In genomic region chr4:22030321-22030720, GRCh38 we compare ENCODE assay signal across 18 cellular contexts.
DNase-seq lines count a peak whose midpoint lies in the region; ATAC-seq lines count a peak whose summit lies in the region.
"Had no signal": no experiment of that assay in that cellular context is flagged by ENCODE, and none has a peak within 500 bp of the region (broad histone marks: within the 10 kb centered on the region; RNA-seq: fewer than 3 reads in every experiment).

No MANE protein-coding gene starts in this region.

- DNase-seq in DMS53 (lab: John Stamatoyannopoulos, UW) = peak; percentile 81
- peak; percentile 22 for DNase-seq in NCI-H146 treated with DMSO at 0.1 percent for 48 hours (lab: John Stamatoyannopoulos, UW; ENCODE audit: unreplicated experiment)
- DNase-seq in NCI-H774 (lab: John Stamatoyannopoulos, UW) = peak; percentile 62
- DNase-seq in iPS-NIHi11 (ENCODE audit: low spot score) = peak; percentile 7
- DNase-seq in GM03348 (ENCODE audit: low spot score) = no peak
- DNase-seq in A172 (ENCODE audit: low spot score) = no peak
- DNase-seq: activated CD4-positive, alpha-beta memory T cell treated with anti-CD3 and anti-CD28 coated beads, Interleukin-2, amount 10 ng/mL, durations not matched to agents 7 days and 5 days; activated CD4-positive, CD25-positive, alpha-beta regulatory T cell treated with anti-CD3 and anti-CD28 coated beads, Interleukin-2, amount 50 U/mL, for 72 hours; activated effector memory CD4-positive, alpha-beta T cell treated with anti-CD3 and anti-CD28 coated beads, Interleukin-2, amount 50 U/mL, for 16 hours; GOT3; NCI-H82; psoas muscle; SHP77; stimulated activated CD8-positive, alpha-beta memory T cell treated with anti-CD3 and anti-CD28 coated beads, Interleukin-4, amount 100 ng/mL, for 48 hours; stomach; tibial artery had no signal

- no peak for ATAC-seq in HG03439 (IDR thresholded peaks at IDR 0.05; ENCODE audit: unreplicated experiment)
- ATAC-seq in HG02981 (IDR thresholded peaks at IDR 0.05; ENCODE audit: unreplicated experiment) = no peak
- ATAC-seq: psoas muscle had no signal

Comparison
In these comparisons a context has a peak if more than half of its experiments do, and no peak if none do; other contexts are left out.
1. DNase-seq: peak in DMS53 (single experiment), NCI-H146 treated with DMSO at 0.1 percent for 48 hours (single experiment), NCI-H774 (single experiment) and iPS-NIHi11 (single experiment); none in GM03348 (single experiment) and A172 (single experiment).